1 cellular context compared by ENCODE assay signal in the genomic region with DNA sequence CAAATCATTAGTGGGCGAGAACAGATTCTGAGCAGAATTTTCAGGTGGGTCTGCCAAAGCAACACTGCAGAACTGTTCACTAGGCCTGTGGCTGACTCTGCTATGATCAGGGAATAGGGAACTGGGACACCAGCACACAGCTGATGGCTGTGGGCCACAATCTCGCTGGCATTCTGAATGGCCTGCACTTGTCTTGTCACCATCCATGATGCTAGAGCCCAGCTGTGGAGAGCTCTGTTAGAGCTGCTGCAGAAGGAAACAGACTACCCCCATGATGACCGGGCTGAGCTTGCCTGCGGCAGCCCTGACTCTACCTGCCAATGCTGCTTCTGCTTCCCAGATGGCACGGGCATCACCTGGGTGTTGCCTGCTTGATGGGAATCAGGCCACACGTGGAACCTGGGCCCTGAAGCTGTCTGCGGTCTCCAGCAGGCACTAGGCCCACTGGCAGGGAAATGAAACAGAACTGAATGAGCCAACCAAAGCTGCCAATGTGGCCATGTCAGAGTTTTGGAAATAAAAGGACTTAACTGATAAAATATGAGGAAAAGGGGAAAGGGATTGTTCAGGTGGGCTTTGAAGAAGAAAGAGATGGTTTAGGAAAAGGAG.
TF ChIP-seq lines count a peak whose summit lies in the region.

No MANE protein-coding gene starts in this region.

TF ChIP-seq in endothelial cell of umbilical vein, 7 proteins besides CTCF, POLR2A, EP300 and RAD21:
- TF ChIP-seq FOS (IDR thresholded peaks at IDR 0.05; ENCODE audit: borderline replicate concordance, insufficient read depth, low read length), result no peak
- no peak for TF ChIP-seq GATA2 (IDR thresholded peaks at IDR 0.05; ENCODE audit: insufficient read depth, insufficient read length, low read depth, low read length)
- TF ChIP-seq EZH2 (IDR thresholded peaks at IDR 0.05; ENCODE audit: borderline replicate concordance, low read depth, low read length, severe bottlenecking), result no peak
- TF ChIP-seq, protein P1, sequence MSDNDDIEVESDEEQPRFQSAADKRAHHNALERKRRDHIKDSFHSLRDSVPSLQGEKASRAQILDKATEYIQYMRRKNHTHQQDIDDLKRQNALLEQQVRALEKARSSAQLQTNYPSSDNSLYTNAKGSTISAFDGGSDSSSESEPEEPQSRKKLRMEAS (IDR thresholded peaks at IDR 0.05; ENCODE audit: insufficient read depth, insufficient read length), result no peak
- TF ChIP-seq MYC (IDR thresholded peaks at IDR 0.05; ENCODE audit: low read depth, low read length), result no peak
- no peak for TF ChIP-seq POLR2AphosphoS5 (IDR thresholded peaks at IDR 0.05; ENCODE audit: insufficient read depth, low read depth, low read length)
- TF ChIP-seq JUN (IDR thresholded peaks at IDR 0.05; ENCODE audit: borderline replicate concordance, insufficient read depth, insufficient read length, low read depth), result no peak
